ENCODE assay signal across 8 cellular contexts in genomic region chr16:19114359-19115147, GRCh38. TPM values are rescaled to one million over a fixed set of nuclear protein-coding genes. Genes with fewer than 3 reads are reported as not detected.
DNase-seq lines count a peak whose midpoint lies in the region; ATAC-seq and TF ChIP-seq lines count a peak whose summit lies in the region.

No MANE protein-coding gene starts in this region.

- H3K4me3 ChIP-seq in DOHH2 (ENCODE audit: low read length): peak overlapping the region; percentile 54
- peak overlapping the region; percentile 66 for H3K4me3 ChIP-seq in HFF-Myc (replicated peaks; ENCODE audit: low read depth, low read length)
- H3K4me3 ChIP-seq in cardiac muscle cell: peak overlapping the region; percentile 43

- H3K27ac Mint-ChIP-seq in activated T-helper 2 cell treated with anti-CD3 and anti-CD28 coated beads, Interferon-gamma antibody, Interleukin-2, Interleukin-4, amounts not matched to agents 10 μg/mL and 5 μg/mL and 100 μg/mL, durations not matched to agents 14 hours and 24 hours and 36 hours: peak overlapping the region; percentile 80
- no peak overlapping the region for H3K27ac Mint-ChIP-seq in progenitor cell of endocrine pancreas

- no peak for ATAC-seq in GM18861 (IDR thresholded peaks at IDR 0.05; ENCODE audit: unreplicated experiment)

- H3K9me2 ChIP-seq in DOHH2 (replicated peaks; ENCODE audit: control insufficient read depth, low read length): no peaks in the 10 kb centered on the region

- H3K79me2 ChIP-seq in DOHH2 (ENCODE audit: control insufficient read depth, low read length): no peaks in the 10 kb centered on the region

- H3K4me1 ChIP-seq in DOHH2 (ENCODE audit: control insufficient read depth, low read length) (peaks cover 43% of the 10 kb centered on the region), cardiac muscle cell (ENCODE audit: low read depth) (no peaks in the 10 kb centered on the region)

- H3K36me3 ChIP-seq in DOHH2 (ENCODE audit: control insufficient read depth, low read length) (no peaks in the 10 kb centered on the region), cardiac muscle cell (no peaks in the 10 kb centered on the region)

- intact Hi-C loops in activated T-helper 2 cell treated with anti-CD3 and anti-CD28 coated beads, Interferon-gamma antibody, Interleukin-2, Interleukin-4, amounts not matched to agents 10 μg/mL and 5 μg/mL and 100 μg/mL, durations not matched to agents 14 hours and 24 hours and 36 hours (cut with micrococcal nuclease): loop anchor here (5.0 to 10.0 kb wide), 4 partner anchors 47 to 408 kb away; partner anchors contain the start of genes CCP110, COQ7, GDE1 and SMG1

- peak overlapping the region; percentile 59 for H3K4me2 ChIP-seq in DOHH2 (ENCODE audit: low read length)

- no peak for DNase-seq in HFF-Myc (ENCODE audit: extremely low read depth, low read depth)
- peak; percentile 23 for DNase-seq in activated T-helper 2 cell treated with anti-CD3 and anti-CD28 coated beads, Interferon-gamma antibody, Interleukin-2, Interleukin-4, amounts not matched to agents 10 μg/mL and 5 μg/mL and 100 μg/mL, durations not matched to agents 14 hours and 24 hours and 36 hours (ENCODE audit: low spot score)
- DNase-seq in cardiac muscle cell (ENCODE audit: low read depth in 1 of 2, low spot score in 1 of 2): peak in 1 of 2 donors; percentile 73
- peak; percentile 29 for DNase-seq in progenitor cell of endocrine pancreas (ENCODE audit: low spot score, unreplicated experiment)
- no peak for DNase-seq in HuH-7.5 (ENCODE audit: low spot score)
- no peak for DNase-seq in COLO829 (ENCODE audit: low spot score)

- peaks cover 22% of the 10 kb centered on the region for H3K27me3 ChIP-seq in DOHH2 (ENCODE audit: control insufficient read depth, low read length)
- peaks cover 8% of the 10 kb centered on the region for H3K27me3 ChIP-seq in cardiac muscle cell

- H3K9me3 Mint-ChIP-seq in activated T-helper 2 cell treated with anti-CD3 and anti-CD28 coated beads, Interferon-gamma antibody, Interleukin-2, Interleukin-4, amounts not matched to agents 10 μg/mL and 5 μg/mL and 100 μg/mL, durations not matched to agents 14 hours and 24 hours and 36 hours: no peaks in the 10 kb centered on the region
- H3K9me3 Mint-ChIP-seq in progenitor cell of endocrine pancreas (ENCODE audit: low read depth): no peaks in the 10 kb centered on the region

- H3K36me3 Mint-ChIP-seq in activated T-helper 2 cell treated with anti-CD3 and anti-CD28 coated beads, Interferon-gamma antibody, Interleukin-2, Interleukin-4, amounts not matched to agents 10 μg/mL and 5 μg/mL and 100 μg/mL, durations not matched to agents 14 hours and 24 hours and 36 hours (ENCODE audit: low read depth): peaks cover 37% of the 10 kb centered on the region
- H3K36me3 Mint-ChIP-seq in progenitor cell of endocrine pancreas (ENCODE audit: insufficient read depth): no peaks in the 10 kb centered on the region

- H3K27me3 Mint-ChIP-seq in activated T-helper 2 cell treated with anti-CD3 and anti-CD28 coated beads, Interferon-gamma antibody, Interleukin-2, Interleukin-4, amounts not matched to agents 10 μg/mL and 5 μg/mL and 100 μg/mL, durations not matched to agents 14 hours and 24 hours and 36 hours (ENCODE audit: low read depth): no peaks in the 10 kb centered on the region
- peaks cover 33% of the 10 kb centered on the region for H3K27me3 Mint-ChIP-seq in progenitor cell of endocrine pancreas

- H4K20me1 ChIP-seq in DOHH2 (ENCODE audit: control insufficient read depth, insufficient read depth, low read depth, low read length): no peaks in the 10 kb centered on the region

- no peaks in the 10 kb centered on the region for H3K9me3 ChIP-seq in DOHH2 (ENCODE audit: control insufficient read depth, insufficient read depth, low read length)
- H3K9me3 ChIP-seq in cardiac muscle cell (ENCODE audit: low read depth): no peaks in the 10 kb centered on the region

- no peak overlapping the region for H3K27ac ChIP-seq in DOHH2 (ENCODE audit: low read depth, low read length)
- H3K27ac ChIP-seq in cardiac muscle cell: no peak overlapping the region

- peaks cover 22% of the 10 kb centered on the region for H3F3A ChIP-seq in DOHH2 (ENCODE audit: control insufficient read depth, insufficient read depth)

- TF ChIP-seq CTCF in DOHH2 (IDR thresholded peaks at IDR 0.05; ENCODE audit: low read depth, low read length, poor library complexity, severe bottlenecking) (no peak), HFF-Myc (IDR thresholded peaks at IDR 0.05; ENCODE audit: low read depth, low read length, missing control alignments) (no peak), cardiac muscle cell (IDR thresholded peaks at IDR 0.05; ENCODE audit: low read depth, low read length) (no peak), progenitor cell of endocrine pancreas (IDR thresholded peaks at IDR 0.05; ENCODE audit: unreplicated experiment) (no peak)

- H3K4me1 Mint-ChIP-seq in activated T-helper 2 cell treated with anti-CD3 and anti-CD28 coated beads, Interferon-gamma antibody, Interleukin-2, Interleukin-4, amounts not matched to agents 10 μg/mL and 5 μg/mL and 100 μg/mL, durations not matched to agents 14 hours and 24 hours and 36 hours (ENCODE audit: low read depth): peaks cover 42% of the 10 kb centered on the region
- peaks cover 9% of the 10 kb centered on the region for H3K4me1 Mint-ChIP-seq in progenitor cell of endocrine pancreas (ENCODE audit: low read depth)

- H3K4me3 Mint-ChIP-seq in activated T-helper 2 cell treated with anti-CD3 and anti-CD28 coated beads, Interferon-gamma antibody, Interleukin-2, Interleukin-4, amounts not matched to agents 10 μg/mL and 5 μg/mL and 100 μg/mL, durations not matched to agents 14 hours and 24 hours and 36 hours (ENCODE audit: low read depth): peak overlapping the region; percentile 82
- H3K4me3 Mint-ChIP-seq in progenitor cell of endocrine pancreas (ENCODE audit: low read depth): peak overlapping the region; percentile 70

RNA-seq across cellular contexts. Expression of gene ITPRIPL2, which starts 0.8 kb away (rescaled TPM):
- total RNA-seq in activated T-helper 2 cell treated with anti-CD3 and anti-CD28 coated beads, Interferon-gamma antibody, Interleukin-2, Interleukin-4, amounts not matched to agents 10 μg/mL and 5 μg/mL and 100 μg/mL, durations not matched to agents 14 hours and 24 hours and 36 hours: 44.4 and 48.0 TPM in 2 replicates
- total RNA-seq in cardiac muscle cell: 4.1 and 9.7 TPM in 2 replicates
- polyA plus RNA-seq in cardiac muscle cell: 2.8 and 7.1 TPM in 2 replicates
- 12.0 and 13.8 TPM in 2 replicates for total RNA-seq in progenitor cell of endocrine pancreas

RNA-seq across cellular contexts. Expression of gene COQ7, which starts 47.1 kb away (rescaled TPM):
- 19.5 and 19.7 TPM in 2 replicates for total RNA-seq in activated T-helper 2 cell treated with anti-CD3 and anti-CD28 coated beads, Interferon-gamma antibody, Interleukin-2, Interleukin-4, amounts not matched to agents 10 μg/mL and 5 μg/mL and 100 μg/mL, durations not matched to agents 14 hours and 24 hours and 36 hours
- total RNA-seq in cardiac muscle cell: 36.2 and 50.6 TPM in 2 replicates
- polyA plus RNA-seq in cardiac muscle cell: 28.5 and 38.5 TPM in 2 replicates
- 23.2 and 26.3 TPM in 2 replicates for total RNA-seq in progenitor cell of endocrine pancreas

RNA-seq across cellular contexts. Expression of gene SYT17, which starts 53.5 kb away (rescaled TPM):
- 0.34 and 0.57 TPM in 2 replicates for total RNA-seq in activated T-helper 2 cell treated with anti-CD3 and anti-CD28 coated beads, Interferon-gamma antibody, Interleukin-2, Interleukin-4, amounts not matched to agents 10 μg/mL and 5 μg/mL and 100 μg/mL, durations not matched to agents 14 hours and 24 hours and 36 hours
- total RNA-seq in cardiac muscle cell (1.0 and 1.5 TPM in 2 replicates), progenitor cell of endocrine pancreas (6.6 and 10.7 TPM in 2 replicates)
- polyA plus RNA-seq in cardiac muscle cell: 0.32 and 0.70 TPM in 2 replicates

Comparison
In these comparisons a context has a peak if more than half of its experiments do, and no peak if none do; other contexts are left out.
1. DNase-seq: peak in activated T-helper 2 cell treated with anti-CD3 and anti-CD28 coated beads, Interferon-gamma antibody, Interleukin-2, Interleukin-4, amounts not matched to agents 10 μg/mL and 5 μg/mL and 100 μg/mL, durations not matched to agents 14 hours and 24 hours and 36 hours (single experiment) and progenitor cell of endocrine pancreas (single experiment); none in HFF-Myc (single experiment), HuH-7.5 (single experiment) and COLO829 (single experiment).
2. Peak in every context shown above with its lines, with median percentiles within 50 percentile points of each other: H3K4me3 ChIP-seq.